In the genomic region with DNA sequence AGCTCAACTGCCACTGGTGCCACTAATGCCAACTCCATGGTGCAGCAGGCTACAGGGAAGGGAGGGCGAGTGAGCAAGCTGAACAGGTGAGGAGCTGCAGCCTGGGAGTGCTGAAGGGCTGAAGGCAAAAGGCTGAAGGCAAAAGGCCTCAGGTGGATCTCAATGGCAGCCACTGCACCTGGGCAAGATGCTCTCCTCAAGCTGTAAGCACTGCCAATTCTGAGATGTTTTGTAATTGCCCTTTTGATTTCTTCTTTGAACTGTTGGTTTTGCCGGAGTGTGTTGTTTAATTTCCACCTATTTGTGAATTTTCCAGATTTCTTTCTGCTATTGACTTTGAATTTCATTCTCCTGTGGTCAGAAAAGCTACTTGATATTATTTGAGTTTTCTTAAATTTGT, we compare ENCODE assay signal across 28 cellular contexts.
"Had no signal": no experiment of that assay in that cellular context is flagged by ENCODE, and none has a peak within 500 bp of the region (broad histone marks: within the 10 kb centered on the region; RNA-seq: fewer than 3 reads in every experiment).

No MANE protein-coding gene starts in this region.

- DNase-seq: natural killer cell; occipital lobe; ovary; posterior cingulate gyrus; psoas muscle; right cardiac atrium; spleen; stimulated activated CD4-positive, alpha-beta T cell treated with anti-CD3 and anti-CD28 coated beads, Interleukin-12 subunit alpha, Interleukin-12 subunit beta, amount 100 ng/mL, for 4 hours; stimulated activated CD4-positive, alpha-beta T cell treated with anti-CD3 and anti-CD28 coated beads, Interleukin-1b, Interleukin-23, amount 100 ng/mL, for 48 hours; stimulated activated CD4-positive, alpha-beta T cell treated with anti-CD3 and anti-CD28 coated beads, Interleukin-4, amount 100 ng/mL, for 1 hour; stimulated activated CD4-positive, alpha-beta T cell treated with anti-CD3 and anti-CD28 coated beads, Interleukin-4, amount 100 ng/mL, for 4 hours; stimulated activated CD8-positive, alpha-beta memory T cell treated with anti-CD3 and anti-CD28 coated beads, Interleukin-4, amount 100 ng/mL, for 48 hours; stimulated activated naive CD4-positive, alpha-beta T cell; stimulated activated naive CD8-positive, alpha-beta T cell treated with anti-CD3 and anti-CD28 coated beads, Interleukin-15, amount 100 ng/mL, for 72 hours; stimulated activated naive CD8-positive, alpha-beta T cell treated with anti-CD3 and anti-CD28 coated beads, Interleukin-15, Interleukin-2, amounts not matched to agents 100 U/mL and 50 U/mL, for 24 hours; substantia nigra; testis; tibial artery; transverse colon; upper lobe of right lung; uterus had no signal

- ATAC-seq: natural killer cell; psoas muscle; right cardiac atrium; sciatic nerve; stimulated activated memory B cell treated with anti-CD40 and anti-IgM and Interleukin-4, amounts not matched to agents 10 μg/mL and 1 μg/mL and 100 μg/mL, for 72 hours; stimulated activated naive CD8-positive, alpha-beta T cell treated with anti-CD3 and anti-CD28 coated beads, Interleukin-15, amount 100 ng/mL, for 72 hours; stimulated activated naive CD8-positive, alpha-beta T cell treated with anti-CD3 and anti-CD28 coated beads, Interleukin-15, Interleukin-2, amounts not matched to agents 100 U/mL and 50 U/mL, for 24 hours; upper lobe of right lung had no signal

- H2AFZ ChIP-seq: neural progenitor cell, parathyroid adenoma had no signal

- H3K4me2 ChIP-seq: neural progenitor cell, smooth muscle cell had no signal

- H3K36me3 ChIP-seq: neural progenitor cell, ovary, spleen, suprapubic skin, tibial artery, transverse colon, upper lobe of right lung, uterus had no signal

- H3K9ac ChIP-seq: neural progenitor cell, parathyroid adenoma had no signal

- H3K4me1 ChIP-seq: parathyroid adenoma, psoas muscle, spleen, testis, tibial artery, transverse colon, upper lobe of right lung, uterus had no signal

- H3K9me3 ChIP-seq: ovary, psoas muscle, suprapubic skin, testis, tibial artery, transverse colon, upper lobe of right lung, uterus had no signal

- H3K27me3 ChIP-seq: neural progenitor cell, ovary, spleen, suprapubic skin, testis, tibial artery, transverse colon, upper lobe of right lung, uterus had no signal

- H3K4me3 ChIP-seq: neural progenitor cell, ovary, psoas muscle, skin epidermis, smooth muscle cell, spleen, suprapubic skin, testis, tibial artery, transverse colon, upper lobe of right lung, uterus had no signal

- H3K27ac ChIP-seq: neural progenitor cell, ovary, parathyroid adenoma, psoas muscle, skin epidermis, spleen, suprapubic skin, testis, tibial artery, transverse colon, upper lobe of right lung, uterus had no signal

- H3K79me2 ChIP-seq: parathyroid adenoma had no signal
